1 cellular context compared by ENCODE assay signal in genomic region chr15:52735231-52736089, GRCh38.
TF ChIP-seq lines count a peak whose summit lies in the region.

No MANE protein-coding gene starts in this region.

TF ChIP-seq in HepG2, 621 proteins besides CTCF, POLR2A, EP300 and RAD21 (continued from another document):
- TF ChIP-seq LCORL (IDR thresholded peaks at IDR 0.05) (no peak), LCORL (CRISPR knock-in tag; IDR thresholded peaks at IDR 0.05) (0 out of 2 replicates have a peak, but pooled peaks have one; percentile 29), AHDC1 (CRISPR knock-in tag; IDR thresholded peaks at IDR 0.05; ENCODE audit: borderline replicate concordance) (no peak), DMAP1 (CRISPR knock-in tag; IDR thresholded peaks at IDR 0.05) (no peak), ZBTB20 (CRISPR knock-in tag; IDR thresholded peaks at IDR 0.05; ENCODE audit: borderline replicate concordance, low read depth) (no peak), ZNF652 (CRISPR knock-in tag; IDR thresholded peaks at IDR 0.05; ENCODE audit: borderline replicate concordance, low read depth) (peak; percentile 92), ZFX (CRISPR knock-in tag; IDR thresholded peaks at IDR 0.05; ENCODE audit: low read depth) (0 out of 2 replicates have a peak, but pooled peaks have one; percentile 19), PCBP2 (optimal IDR thresholded peaks at IDR 0.05; ENCODE audit: low read depth, low read length, poor library complexity, severe bottlenecking) (peak; percentile 39), SAP130 (CRISPR knock-in tag; IDR thresholded peaks at IDR 0.05; ENCODE audit: low read depth) (peak; percentile 23; the same call in 1 of the 2 replicates), SMC3 (IDR thresholded peaks at IDR 0.05; ENCODE audit: low read length) (peak; percentile 86), THAP8 (CRISPR knock-in tag; IDR thresholded peaks at IDR 0.05; ENCODE audit: borderline replicate concordance) (no peak)
TF ChIP-seq in HepG2: peak in this region for 8.
